ENCODE assay signal across 18 cellular contexts in genomic region chr15:25787381-25787780, GRCh38.
DNase-seq lines count a peak whose midpoint lies in the region; ATAC-seq and TF ChIP-seq lines count a peak whose summit lies in the region.
"Had no signal": no experiment of that assay in that cellular context is flagged by ENCODE, and none has a peak within 500 bp of the region (broad histone marks: within the 10 kb centered on the region; RNA-seq: fewer than 3 reads in every experiment).

No MANE protein-coding gene starts in this region.

- H2AFZ ChIP-seq in smooth muscle cell (ENCODE audit: low read depth), result no peak overlapping the region

- no peaks in the 10 kb centered on the region for H4K20me1 ChIP-seq in smooth muscle cell (ENCODE audit: low read depth)

- H3K27me3 ChIP-seq in SJSA1 (replicated peaks), result no peaks in the 10 kb centered on the region
- no peaks in the 10 kb centered on the region for H3K27me3 ChIP-seq in smooth muscle cell (ENCODE audit: low read depth)
- H3K27me3 ChIP-seq: MG63, SJCRH30 had no signal

- peaks cover 25% of the 10 kb centered on the region for H3F3A ChIP-seq in smooth muscle cell (ENCODE audit: low read depth)

- peaks cover 5% of the 10 kb centered on the region for H3K79me2 ChIP-seq in smooth muscle cell (ENCODE audit: low read depth)

- H3K36me3 ChIP-seq in SJSA1 (no peaks in the 10 kb centered on the region), smooth muscle cell (ENCODE audit: low read depth) (no peaks in the 10 kb centered on the region)
- H3K36me3 ChIP-seq: MG63, SJCRH30 had no signal

- ATAC-seq in GM21576 (IDR thresholded peaks at IDR 0.05; ENCODE audit: unreplicated experiment) (no peak), HG03097 (IDR thresholded peaks at IDR 0.05; ENCODE audit: low FRiP score, unreplicated experiment) (no peak), Right ventricle myocardium inferior (no peak)

- H3K27ac ChIP-seq in SJSA1 (peak overlapping the region; percentile 42), smooth muscle cell (ENCODE audit: low read depth) (peak overlapping the region; percentile 93)
- H3K27ac ChIP-seq: SJCRH30 had no signal

- WGBS in smooth muscle cell (ENCODE audit: low lambda C conversion rate), result 87% methylated on average over 2 of the region's 2 CpGs

- peak overlapping the region; percentile 39 for H3K4me2 ChIP-seq in smooth muscle cell

- H3K9me3 ChIP-seq in SJSA1 (replicated peaks) (no peaks in the 10 kb centered on the region), smooth muscle cell (replicated peaks; ENCODE audit: low read depth) (no peaks in the 10 kb centered on the region)
- H3K9me3 ChIP-seq: MG63, SJCRH30 had no signal

- DNase-seq in EH (ENCODE audit: low read depth) (peak; percentile 48), SJSA1 (ENCODE audit: low read depth in 1 of 2, low spot score in 2 of 2) (no peak), fibroblast of gingiva (ENCODE audit: low read depth) (peak; percentile 38), smooth muscle cell (lab: John Stamatoyannopoulos, UW; ENCODE audit: unreplicated experiment) (no peak), Right ventricle myocardium inferior (ENCODE audit: missing footprints) (no peak)
- DNase-seq: activated CD4-positive, alpha-beta memory T cell treated with anti-CD3 and anti-CD28 coated beads, Interleukin-2, amount 10 ng/mL, durations not matched to agents 7 days and 5 days; amniotic stem cell; C1 segment of cervical spinal cord; immature natural killer cell; mammary epithelial cell; NCI-H187 treated with DMSO at 0.1 percent for 48 hours; NCI-H446 treated with DMSO at 0.1 percent for 48 hours; nephron progenitor cell; retina had no signal

- intact Hi-C loops in Right ventricle myocardium inferior (cut with DNase I), result no loop called here

- H3K4me1 ChIP-seq in SJSA1 (replicated peaks) (peaks cover 95% of the 10 kb centered on the region), smooth muscle cell (ENCODE audit: low read depth) (no peaks in the 10 kb centered on the region)
- H3K4me1 ChIP-seq: SJCRH30 had no signal

- H3K4me3 ChIP-seq in SJSA1 (no peak overlapping the region), smooth muscle cell (no peak overlapping the region)
- H3K4me3 ChIP-seq: MG63, SJCRH30 had no signal

- H3K9ac ChIP-seq in smooth muscle cell (ENCODE audit: low read depth), result peak overlapping the region; percentile 48

- no peak for TF ChIP-seq CTCF in smooth muscle cell (IDR thresholded peaks at IDR 0.05; ENCODE audit: borderline replicate concordance, insufficient read depth, poor library complexity, severe bottlenecking)

Comparison
In these comparisons a context has a peak if more than half of its experiments do, and no peak if none do; other contexts are left out.
1. DNase-seq: peak in EH (single experiment) and fibroblast of gingiva (single experiment); none in SJSA1 (0 of 2), smooth muscle cell (single experiment) and Right ventricle myocardium inferior (single experiment).